Comparison of ENCODE assay signal across 8 cellular contexts in genomic region chr2:84969511-84970265, GRCh38. TPM values are rescaled to one million over a fixed set of nuclear protein-coding genes. Genes with fewer than 3 reads are reported as not detected.
A peak's percentile ranks its signal among the peaks of the same experiment; 100 is the strongest.
DNase-seq lines count a peak whose midpoint lies in the region; ATAC-seq and TF ChIP-seq lines count a peak whose summit lies in the region.

No MANE protein-coding gene starts in this region.

- ATAC-seq in HG03571 (IDR thresholded peaks at IDR 0.05; ENCODE audit: unreplicated experiment), result no peak

- TF ChIP-seq CTCF in fibroblast of pulmonary artery (IDR thresholded peaks at IDR 0.05; ENCODE audit: low read length, missing control alignments) (no peak), progenitor cell of endocrine pancreas (IDR thresholded peaks at IDR 0.05; ENCODE audit: unreplicated experiment) (no peak)

- peak overlapping the region; percentile 89 for H3K4me3 ChIP-seq in Jurkat, Clone E6-1 (ENCODE audit: low read length)
- peak overlapping the region; percentile 82 for H3K4me3 ChIP-seq in fibroblast of pulmonary artery (replicated peaks; ENCODE audit: low read depth, low read length)

- H3K27ac Mint-ChIP-seq in progenitor cell of endocrine pancreas, result peak overlapping the region; percentile 98

- peaks cover 28% of the 10 kb centered on the region for H3K4me1 Mint-ChIP-seq in progenitor cell of endocrine pancreas (ENCODE audit: low read depth)

- H3K27me3 Mint-ChIP-seq in progenitor cell of endocrine pancreas, result no peaks in the 10 kb centered on the region

- peak overlapping the region; percentile 94 for H3K4me3 Mint-ChIP-seq in progenitor cell of endocrine pancreas (ENCODE audit: low read depth)

- in situ Hi-C loops in Caki2 (cut with HindIII; ENCODE audit: low pct_unique_long_range_greater_than_20kb, low sequenced_read_pairs), result no loop called here

- H3K9me3 Mint-ChIP-seq in progenitor cell of endocrine pancreas (ENCODE audit: low read depth), result no peaks in the 10 kb centered on the region

- peaks cover 7% of the 10 kb centered on the region for H3K36me3 Mint-ChIP-seq in progenitor cell of endocrine pancreas (ENCODE audit: insufficient read depth)

- peak; percentile 38 for DNase-seq in Caki2 (ENCODE audit: low read depth)
- peak; percentile 36 for DNase-seq in Jurkat, Clone E6-1 (ENCODE audit: low read depth, low spot score)
- DNase-seq in activated CD8-positive, alpha-beta memory T cell treated with anti-CD3 and anti-CD28 coated beads, Interleukin-2, amount 50 U/mL, for 4 hours, result peak; percentile 19
- DNase-seq in fibroblast of pulmonary artery (ENCODE audit: low read depth), result peak; percentile 38
- no peak for DNase-seq in progenitor cell of endocrine pancreas (ENCODE audit: low spot score, unreplicated experiment)
- DNase-seq in AG08396 (ENCODE audit: low spot score), result no peak
- DNase-seq in cortex of kidney (lab: John Stamatoyannopoulos, UW), result no peak

RNA-seq across cellular contexts. Expression of gene KCMF1, which starts 1.3 kb away (rescaled TPM):
- 42.7 and 59.6 TPM in 2 replicates for total RNA-seq in Caki2 (2014; rRNA removed; shearing (Covaris generic); ENCODE audit: low replicate concordance)
- polyA plus RNA-seq in Jurkat, Clone E6-1 (2012; ENCODE audit: insufficient read depth, insufficient read length), result 86.6 TPM
- 61.3 and 62.1 TPM in 2 replicates for total RNA-seq in progenitor cell of endocrine pancreas

Comparison
In these comparisons a context has a peak if more than half of its experiments do, and no peak if none do; other contexts are left out.
1. DNase-seq: peak in Caki2 (single experiment), Jurkat, Clone E6-1 (single experiment), activated CD8-positive, alpha-beta memory T cell treated with anti-CD3 and anti-CD28 coated beads, Interleukin-2, amount 50 U/mL, for 4 hours (single experiment) and fibroblast of pulmonary artery (single experiment); none in progenitor cell of endocrine pancreas (single experiment), AG08396 (single experiment) and cortex of kidney (single experiment).